ENCODE assay signal across 22 cellular contexts in genomic region chr2:56169521-56169920, GRCh38.
DNase-seq lines count a peak whose midpoint lies in the region; ATAC-seq, FAIRE-seq and TF ChIP-seq lines count a peak whose summit lies in the region.
"Had no signal": no experiment of that assay in that cellular context is flagged by ENCODE, and none has a peak within 500 bp of the region (broad histone marks: within the 10 kb centered on the region; RNA-seq: fewer than 3 reads in every experiment).

No MANE protein-coding gene starts in this region.

- no peak for TF ChIP-seq POLR2A in GM18505 (IDR thresholded peaks at IDR 0.05; ENCODE audit: borderline replicate concordance, extremely low read depth, insufficient read depth, insufficient read length)

- ATAC-seq in GM18505 (IDR thresholded peaks at IDR 0.05; ENCODE audit: unreplicated experiment): no peak
- no peak for ATAC-seq in GM18907 (IDR thresholded peaks at IDR 0.05; ENCODE audit: unreplicated experiment)
- ATAC-seq: GM12878, HCT116, HepG2 had no signal

- DNase-seq in EL (peak; percentile 40), NCI-H226 (peak; percentile 33), islet precursor cell (peak; percentile 68), urothelium cell line (ENCODE audit: low spot score) (peak; percentile 30), SW480 (ENCODE audit: low spot score) (no peak)
- DNase-seq: ACHN; BE2C; C1 segment of cervical spinal cord; CD4-positive, CD25-positive, alpha-beta regulatory T cell; CD8-positive, alpha-beta memory T cell; COR-L47; GOT3; H7; HFFc6; KBM-7 had no signal

- FAIRE-seq in urothelium cell line (lab: Jason Lieb, UNC): no peak
- FAIRE-seq: A204.1, D721Med, GM12878, HepG2 had no signal
